ENCODE assay signal across 7 cellular contexts in genomic region chr18:23503967-23504352, GRCh38. TPM values are rescaled to one million over a fixed set of nuclear protein-coding genes. Genes with fewer than 3 reads are reported as not detected.
DNase-seq lines count a peak whose midpoint lies in the region; ATAC-seq and TF ChIP-seq lines count a peak whose summit lies in the region.

No MANE protein-coding gene starts in this region.

- H3K4me1 ChIP-seq in foreskin keratinocyte: no peaks in the 10 kb centered on the region

- peak overlapping the region; percentile 93 for H3K4me3 Mint-ChIP-seq in stimulated activated effector memory CD8-positive, alpha-beta T cell treated with anti-CD3 and anti-CD28 coated beads, Interleukin-12 subunit alpha, Interleukin-12 subunit beta, amount 100 ng/mL, for 72 hours

- peaks cover 33% of the 10 kb centered on the region for H3K4me1 Mint-ChIP-seq in stimulated activated effector memory CD8-positive, alpha-beta T cell treated with anti-CD3 and anti-CD28 coated beads, Interleukin-12 subunit alpha, Interleukin-12 subunit beta, amount 100 ng/mL, for 72 hours

- ATAC-seq in foreskin keratinocyte: no peak
- no peak for ATAC-seq in stimulated activated effector memory CD8-positive, alpha-beta T cell treated with anti-CD3 and anti-CD28 coated beads, Interleukin-12 subunit alpha, Interleukin-12 subunit beta, amount 100 ng/mL, for 72 hours

- H3K4me3 ChIP-seq in HFF-Myc (replicated peaks; ENCODE audit: low read depth, low read length) (peak overlapping the region; percentile 78), WERI-Rb-1 (ENCODE audit: low read depth, low read length) (peak overlapping the region; percentile 88)

- H3K9me3 Mint-ChIP-seq in stimulated activated effector memory CD8-positive, alpha-beta T cell treated with anti-CD3 and anti-CD28 coated beads, Interleukin-12 subunit alpha, Interleukin-12 subunit beta, amount 100 ng/mL, for 72 hours: no peaks in the 10 kb centered on the region

- H3K27ac ChIP-seq in WERI-Rb-1 (peak overlapping the region; percentile 7; the same call in 1 of the 2 replicates), foreskin keratinocyte (peak overlapping the region; percentile 48)

- peak overlapping the region; percentile 90 for H3K27ac Mint-ChIP-seq in stimulated activated effector memory CD8-positive, alpha-beta T cell treated with anti-CD3 and anti-CD28 coated beads, Interleukin-12 subunit alpha, Interleukin-12 subunit beta, amount 100 ng/mL, for 72 hours

- no peaks in the 10 kb centered on the region for H3K9me3 ChIP-seq in WERI-Rb-1 (ENCODE audit: severe bottlenecking)

- peaks cover 56% of the 10 kb centered on the region for H3K36me3 Mint-ChIP-seq in stimulated activated effector memory CD8-positive, alpha-beta T cell treated with anti-CD3 and anti-CD28 coated beads, Interleukin-12 subunit alpha, Interleukin-12 subunit beta, amount 100 ng/mL, for 72 hours

- DNase-seq in HFF-Myc (ENCODE audit: extremely low read depth, low read depth): no peak
- no peak for DNase-seq in WERI-Rb-1
- DNase-seq in foreskin keratinocyte: no peak
- no peak for DNase-seq in stimulated activated effector memory CD8-positive, alpha-beta T cell treated with anti-CD3 and anti-CD28 coated beads, Interleukin-12 subunit alpha, Interleukin-12 subunit beta, amount 100 ng/mL, for 72 hours (ENCODE audit: low spot score in 2 of 2)
- DNase-seq in T-helper 9 cell: no peak
- DNase-seq in UCSD-AML1 (lab: John Stamatoyannopoulos, UW; ENCODE audit: unreplicated experiment): no peak
- DNase-seq in SIG-M5 (lab: John Stamatoyannopoulos, UW): no peak

- no peak for TF ChIP-seq CTCF in HFF-Myc (IDR thresholded peaks at IDR 0.05; ENCODE audit: low read depth, low read length, missing control alignments)
- TF ChIP-seq CTCF in WERI-Rb-1 (IDR thresholded peaks at IDR 0.05; ENCODE audit: low read depth, low read length): no peak
- no peak for TF ChIP-seq CTCF in foreskin keratinocyte (conservative IDR thresholded peaks at IDR 0.05)

- H3K27me3 ChIP-seq in WERI-Rb-1 (ENCODE audit: insufficient read depth, low read depth, severe bottlenecking) (no peaks in the 10 kb centered on the region), foreskin keratinocyte (no peaks in the 10 kb centered on the region)

- peaks cover 23% of the 10 kb centered on the region; the same call in 1 of the 2 replicates for H3K36me3 ChIP-seq in WERI-Rb-1

RNA-seq across cellular contexts. Expression of gene RMC1, which starts 0.6 kb away (rescaled TPM):
- 21.9 and 27.8 TPM in 2 replicates for total RNA-seq in foreskin keratinocyte
- polyA plus RNA-seq in foreskin keratinocyte: 17.9 and 22.5 TPM in 2 replicates

RNA-seq across cellular contexts. Expression of gene RIOK3, which starts 50.9 kb away (rescaled TPM):
- total RNA-seq in foreskin keratinocyte: 48.7 and 54.3 TPM in 2 replicates
- polyA plus RNA-seq in foreskin keratinocyte: 17.5 and 17.8 TPM in 2 replicates
